ENCODE assay signal across 8 cellular contexts in genomic region chr11:117144477-117145392, GRCh38. TPM values are rescaled to one million over a fixed set of nuclear protein-coding genes. Genes with fewer than 3 reads are reported as not detected.
DNase-seq lines count a peak whose midpoint lies in the region; ATAC-seq and TF ChIP-seq lines count a peak whose summit lies in the region.

No MANE protein-coding gene starts in this region.

- POLR2A ChIA-PET in HEK293T (lab: Yijun Ruan, JAX) = interaction anchor here (0.6 to 4.1 kb wide), 14 partner anchors 10 to 430 kb away, joined by 3 to 58 read pairs (median 5); partner anchors contain the start of genes BUD13, PCSK7, RNF214 and SIDT2
- POLR2A ChIA-PET in WTC11 (lab: Charles Lee) = interaction anchor here (0.7 to 3.0 kb wide), 8 partner anchors 11 to 375 kb away, joined by 3 to 17 read pairs (median 3); partner anchors contain the start of genes SIDT2 and SIK3

- peak overlapping the region; percentile 98 for H3K4me3 Mint-ChIP-seq in WTC11

- no peaks in the 10 kb centered on the region for H3K27me3 ChIP-seq in dorsolateral prefrontal cortex

- H3K27ac ChIP-seq in dorsolateral prefrontal cortex = peak overlapping the region; percentile 65 to 99 (median 95)

- DNase-seq in NCI-H82 (lab: John Stamatoyannopoulos, UW) = peak; percentile 68
- no peak for DNase-seq in NCI-H82 treated with DMSO at 0.1 percent for 48 hours (lab: John Stamatoyannopoulos, UW; ENCODE audit: unreplicated experiment)
- DNase-seq in HEK293T (ENCODE audit: extremely low spot score) = peak; percentile 67
- peak; percentile 43 for DNase-seq in LoVo (ENCODE audit: low spot score)
- peak; percentile 38 for DNase-seq in WTC11 (ENCODE audit: low spot score)
- DNase-seq in dorsolateral prefrontal cortex = peak in 5 of 10 donors; percentile 15 to 60 (median 39)
- peak; percentile 53 for DNase-seq in left lobe of liver (ENCODE audit: low spot score)
- peak; percentile 6 to 9 for DNase-seq in stimulated activated CD4-positive, alpha-beta T cell treated with anti-CD3 and anti-CD28 coated beads, Interleukin-4, amount 100 ng/mL, for 4 hours

- CTCF ChIA-PET in HEK293T (lab: Yijun Ruan, JAX) = interaction anchor here (0.6 to 0.9 kb wide), 2 partner anchors 10 to 166 kb away, joined by 3 to 6 read pairs; no protein-coding TSS in a partner anchor
- CTCF ChIA-PET in WTC11 (lab: Charles Lee) = interaction anchor here (0.5 to 4.9 kb wide), 14 partner anchors 20 to 357 kb away, joined by 3 to 35 read pairs (median 4); partner anchors contain the start of genes APOA1, APOA5, SIDT2 and SIK3

- H3K4me3 ChIP-seq in dorsolateral prefrontal cortex = peak overlapping the region; percentile 68 to 99 (median 92)

- H3K9me3 Mint-ChIP-seq in WTC11 = 0 out of 2 replicates have a peak, but pooled peaks cover 4% of the 10 kb centered on the region

- H3K4me1 Mint-ChIP-seq in WTC11 = peaks cover 30% of the 10 kb centered on the region

- intact Hi-C loops in dorsolateral prefrontal cortex (cut with DNase I) = loop anchor here (2.0 to 5.0 kb wide), 4 partner anchors 33 to 88 kb away; partner anchors contain the start of genes SIDT2 (in 2 of the 2), PCSK7 (in 1 of the 2) and RNF214 (in 1 of the 2)

- peak overlapping the region; percentile 96 for H3K27ac Mint-ChIP-seq in WTC11

- no peak for TF ChIP-seq CTCF in WTC11 (IDR thresholded peaks at IDR 0.05)
- TF ChIP-seq CTCF in dorsolateral prefrontal cortex (IDR thresholded peaks at IDR 0.05 in 54 of 56, conservative IDR thresholded peaks at IDR 0.05 in 2 of 56; ENCODE audit: low read depth in 1 of 56, partially characterized antibody in 56 of 56) = peak in 7 of 56 donors; percentile 3 to 16 (median 6)

- H3K36me3 Mint-ChIP-seq in WTC11 = peaks cover 33% of the 10 kb centered on the region

- ATAC-seq in WTC11 (peak; percentile 47), left lobe of liver (peak; percentile 82)

- H3K27me3 Mint-ChIP-seq in WTC11 (ENCODE audit: low read depth) = 0 out of 2 replicates have a peak, but pooled peaks cover 3% of the 10 kb centered on the region

TF ChIP-seq in HEK293T, 16 proteins besides CTCF, POLR2A, EP300 and RAD21:
- TF ChIP-seq PKNOX1 (IDR thresholded peaks at IDR 0.05) = no peak
- no peak for TF ChIP-seq LEF1 (IDR thresholded peaks at IDR 0.05; ENCODE audit: borderline replicate concordance)
- TF ChIP-seq FOXM1 (IDR thresholded peaks at IDR 0.05; ENCODE audit: borderline replicate concordance) = peak; percentile 23; the same call in 1 of the 2 replicates
- TF ChIP-seq TARDBP (IDR thresholded peaks at IDR 0.05) = no peak
- TF ChIP-seq HDGF (IDR thresholded peaks at IDR 0.05; ENCODE audit: borderline replicate concordance) = no peak

TF ChIP-seq in WTC11, 78 proteins besides CTCF, POLR2A, EP300 and RAD21:
- TF ChIP-seq MAX (CRISPR knock-in tag; IDR thresholded peaks at IDR 0.05) (no peak), RORB (CRISPR knock-in tag; IDR thresholded peaks at IDR 0.05) (no peak), ZBTB21 (CRISPR knock-in tag; IDR thresholded peaks at IDR 0.05; ENCODE audit: borderline replicate concordance) (no peak), ZNF263 (CRISPR knock-in tag; IDR thresholded peaks at IDR 0.05; ENCODE audit: low read depth) (no peak), NR3C1 (CRISPR knock-in tag; conservative IDR thresholded peaks at IDR 0.05; ENCODE audit: low read depth) (no peak), ZMAT4 (CRISPR knock-in tag; IDR thresholded peaks at IDR 0.05) (no peak), GTF2I (CRISPR knock-in tag; conservative IDR thresholded peaks at IDR 0.05) (no peak), ZNF281 (CRISPR knock-in tag; IDR thresholded peaks at IDR 0.05) (peak; percentile 40; the same call in 1 of the 2 replicates), E2F1 (CRISPR knock-in tag; IDR thresholded peaks at IDR 0.05) (no peak)

RNA-seq across cellular contexts. Expression of gene PAFAH1B2, which starts 0.6 kb away (rescaled TPM):
- total RNA-seq in WTC11 (2021) (132 to 138 TPM (median 133 TPM) in 3 replicates), dorsolateral prefrontal cortex (100 to 1,000 TPM in 100 of 120 experiments, 10 to 100 TPM in 20; 78.7 to 162 (median 121) TPM), left lobe of liver (23.5 TPM)

RNA-seq across cellular contexts. Expression of gene SIDT2, which starts 33.8 kb away (rescaled TPM):
- total RNA-seq in WTC11 (2021) (20.7 to 27.6 TPM (median 20.9 TPM) in 3 replicates), dorsolateral prefrontal cortex (100 to 1,000 TPM in 5 of 120 experiments, 10 to 100 TPM in 115; 44.3 to 113 (median 69.8) TPM), left lobe of liver (56.6 TPM)

RNA-seq across cellular contexts. Expression of gene SIK3, which starts 46.5 kb away (rescaled TPM):
- total RNA-seq in WTC11 (2021) = 26.4 to 34.4 TPM (median 29.6 TPM) in 3 replicates
- total RNA-seq in dorsolateral prefrontal cortex = 100 to 1,000 TPM; 101 to 349 (median 174) TPM
- 27.1 TPM for total RNA-seq in left lobe of liver

RNA-seq across cellular contexts. Expression of gene TAGLN, which starts 54.4 kb away (rescaled TPM):
- total RNA-seq in WTC11 (2021) = 51.1 to 71.5 TPM (median 53.9 TPM) in 3 replicates
- total RNA-seq in dorsolateral prefrontal cortex = 1,000 to 10,000 TPM in 1 of 120 experiments, 100 to 1,000 TPM in 34, 10 to 100 TPM in 85; 19.4 to 1,046 (median 66.3) TPM
- 67.3 TPM for total RNA-seq in left lobe of liver
